ENCODE assay signal across 36 cellular contexts in genomic region chr20:4837760-4838159, GRCh38.
"Had no signal": no experiment of that assay in that cellular context is flagged by ENCODE, and none has a peak within 500 bp of the region (broad histone marks: within the 10 kb centered on the region; RNA-seq: fewer than 3 reads in every experiment).

No MANE protein-coding gene starts in this region.

- H3K27ac ChIP-seq: body of pancreas, Peyer's patch, SJSA1, VCaP had no signal

- H3K4me3 ChIP-seq: body of pancreas, K562, Peyer's patch, SJSA1 had no signal

- FAIRE-seq: astrocyte, K562 had no signal

- ATAC-seq: activated T-cell treated with anti-CD3 and anti-CD28 coated beads, Interleukin-2, amount 50 U/mL, for 4 hours; body of pancreas; K562; PC-3; T-cell; T-helper 17 cell had no signal

- H3K9me3 ChIP-seq: body of pancreas, Peyer's patch, SJSA1, SK-N-SH had no signal

- H3K36me3 ChIP-seq: Peyer's patch, SJSA1 had no signal

- H3K9ac ChIP-seq: SK-N-SH had no signal

- H3K27me3 ChIP-seq: body of pancreas, Peyer's patch had no signal

- H3K4me2 ChIP-seq: SK-N-SH had no signal

- DNase-seq: activated B cell treated with CpG ODN at 0.5 μM for 24 hours; activated CD4-positive, alpha-beta memory T cell treated with anti-CD3 and anti-CD28 coated beads for 36 hours; activated CD4-positive, alpha-beta T cell treated with anti-CD3 and anti-CD28 coated beads for 4 hours; activated CD4-positive, alpha-beta T cell treated with anti-CD3 and anti-CD28 coated beads, Interleukin-2, amount 50 U/mL, for 1 hour; activated CD4-positive, CD25-positive, alpha-beta regulatory T cell treated with anti-CD3 and anti-CD28 coated beads, Interleukin-2, amount 50 U/mL, for 72 hours; activated CD8-positive, alpha-beta memory T cell treated with anti-CD3 and anti-CD28 coated beads, Interleukin-2, amount 50 U/mL, for 4 hours; activated effector memory CD4-positive, alpha-beta T cell treated with Interleukin-2 at 50 U/mL for 16 hours; activated naive CD4-positive, alpha-beta T cell treated with anti-CD3 and anti-CD28 coated beads, Interleukin-2, amount 50 U/mL, for 16 hours; activated naive CD8-positive, alpha-beta T cell treated with anti-CD3 and anti-CD28 coated beads, Interleukin-2, amount 10 ng/mL, durations not matched to agents 7 days and 5 days; activated T-cell treated with anti-CD3 and anti-CD28 coated beads for 4 hours; activated T-cell treated with anti-CD3 and anti-CD28 coated beads, Interleukin-2, amount 50 U/mL, for 4 hours; amygdala; body of pancreas; NCI-H1092 treated with DMSO at 0.1 percent for 48 hours; NCI-H1417; NCI-H146; NCI-H187; NCI-H2029 treated with DMSO at 0.1 percent for 48 hours; NCI-H2107; NCI-H2171; NCI-H510A; NCI-H526; NCI-H748 treated with DMSO at 0.1 percent for 48 hours; NK-92 treated with Interleukin-12 subunit alpha and Interleukin-12 subunit beta, amount 100 ng/mL, for 24 hours; PC-3; Peyer's patch; RPMI8226; SHP77 treated with DMSO at 0.1 percent for 48 hours; SK-N-SH; T-cell; T-helper 17 cell; T-helper 9 cell had no signal

- H3K4me1 ChIP-seq: body of pancreas, Peyer's patch, SJSA1 had no signal
